In the genomic region with DNA sequence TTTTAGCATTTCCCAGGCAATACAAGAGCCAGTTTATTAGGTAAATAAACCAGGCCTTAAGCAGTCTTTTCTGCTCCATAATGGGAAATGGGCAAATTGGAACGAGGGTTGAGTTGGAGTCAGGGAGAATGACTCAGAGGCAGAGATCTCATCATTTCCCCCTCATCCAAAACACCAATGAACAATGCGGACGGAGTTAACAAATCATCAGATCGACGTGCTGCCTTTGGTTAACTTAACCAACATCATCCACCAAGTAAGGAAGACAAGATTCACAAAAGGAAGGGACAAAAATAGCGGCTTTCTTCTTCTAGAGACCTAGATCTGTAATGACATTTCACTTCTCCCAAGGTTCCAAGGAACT, we compare ENCODE assay signal across 3 cellular contexts.
TF ChIP-seq lines count a peak whose summit lies in the region.

No MANE protein-coding gene starts in this region.

TF ChIP-seq in H1, 55 proteins besides CTCF, POLR2A, EP300 and RAD21 (continued from another document and continues in another):
- TF ChIP-seq CREB1 (IDR thresholded peaks at IDR 0.05): no peak
- TF ChIP-seq JUND (IDR thresholded peaks at IDR 0.05; ENCODE audit: low read length): no peak
- no peak for TF ChIP-seq POLR2AphosphoS5 (IDR thresholded peaks at IDR 0.05; ENCODE audit: low read depth, low read length)
- TF ChIP-seq SIN3A (conservative IDR thresholded peaks at IDR 0.05 in 1 of 2, IDR thresholded peaks at IDR 0.05 in 1 of 2; ENCODE audit: low read depth in 1 of 2, low read length in 2 of 2): no peak
- TF ChIP-seq TAF1 (IDR thresholded peaks at IDR 0.05; ENCODE audit: low read depth, low read length): no peak

TF ChIP-seq in neural cell, 6 proteins besides CTCF, POLR2A, EP300 and RAD21 (continued from another document):
- TF ChIP-seq, protein P1, sequence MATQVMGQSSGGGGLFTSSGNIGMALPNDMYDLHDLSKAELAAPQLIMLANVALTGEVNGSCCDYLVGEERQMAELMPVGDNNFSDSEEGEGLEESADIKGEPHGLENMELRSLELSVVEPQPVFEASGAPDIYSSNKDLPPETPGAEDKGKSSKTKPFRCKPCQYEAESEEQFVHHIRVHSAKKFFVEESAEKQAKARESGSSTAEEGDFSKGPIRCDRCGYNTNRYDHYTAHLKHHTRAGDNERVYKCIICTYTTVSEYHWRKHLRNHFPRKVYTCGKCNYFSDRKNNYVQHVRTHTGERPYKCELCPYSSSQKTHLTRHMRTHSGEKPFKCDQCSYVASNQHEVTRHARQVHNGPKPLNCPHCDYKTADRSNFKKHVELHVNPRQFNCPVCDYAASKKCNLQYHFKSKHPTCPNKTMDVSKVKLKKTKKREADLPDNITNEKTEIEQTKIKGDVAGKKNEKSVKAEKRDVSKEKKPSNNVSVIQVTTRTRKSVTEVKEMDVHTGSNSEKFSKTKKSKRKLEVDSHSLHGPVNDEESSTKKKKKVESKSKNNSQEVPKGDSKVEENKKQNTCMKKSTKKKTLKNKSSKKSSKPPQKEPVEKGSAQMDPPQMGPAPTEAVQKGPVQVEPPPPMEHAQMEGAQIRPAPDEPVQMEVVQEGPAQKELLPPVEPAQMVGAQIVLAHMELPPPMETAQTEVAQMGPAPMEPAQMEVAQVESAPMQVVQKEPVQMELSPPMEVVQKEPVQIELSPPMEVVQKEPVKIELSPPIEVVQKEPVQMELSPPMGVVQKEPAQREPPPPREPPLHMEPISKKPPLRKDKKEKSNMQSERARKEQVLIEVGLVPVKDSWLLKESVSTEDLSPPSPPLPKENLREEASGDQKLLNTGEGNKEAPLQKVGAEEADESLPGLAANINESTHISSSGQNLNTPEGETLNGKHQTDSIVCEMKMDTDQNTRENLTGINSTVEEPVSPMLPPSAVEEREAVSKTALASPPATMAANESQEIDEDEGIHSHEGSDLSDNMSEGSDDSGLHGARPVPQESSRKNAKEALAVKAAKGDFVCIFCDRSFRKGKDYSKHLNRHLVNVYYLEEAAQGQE (IDR thresholded peaks at IDR 0.05; ENCODE audit: borderline replicate concordance): no peak
- TF ChIP-seq MXI1 (conservative IDR thresholded peaks at IDR 0.05; ENCODE audit: poor library complexity, severe bottlenecking): no peak
- TF ChIP-seq POLR2AphosphoS5 (IDR thresholded peaks at IDR 0.05): no peak
- TF ChIP-seq EZH2 (IDR thresholded peaks at IDR 0.05; ENCODE audit: borderline replicate concordance, insufficient read depth, low read length, poor library complexity, severe bottlenecking): no peak
- no peak for TF ChIP-seq SMC3 (conservative IDR thresholded peaks at IDR 0.05; ENCODE audit: poor library complexity)

TF ChIP-seq in SK-N-SH treated with all-trans-retinoic acid at 6 μM for 48 hours, 23 proteins besides CTCF, POLR2A, EP300 and RAD21:
- TF ChIP-seq, protein P2, sequence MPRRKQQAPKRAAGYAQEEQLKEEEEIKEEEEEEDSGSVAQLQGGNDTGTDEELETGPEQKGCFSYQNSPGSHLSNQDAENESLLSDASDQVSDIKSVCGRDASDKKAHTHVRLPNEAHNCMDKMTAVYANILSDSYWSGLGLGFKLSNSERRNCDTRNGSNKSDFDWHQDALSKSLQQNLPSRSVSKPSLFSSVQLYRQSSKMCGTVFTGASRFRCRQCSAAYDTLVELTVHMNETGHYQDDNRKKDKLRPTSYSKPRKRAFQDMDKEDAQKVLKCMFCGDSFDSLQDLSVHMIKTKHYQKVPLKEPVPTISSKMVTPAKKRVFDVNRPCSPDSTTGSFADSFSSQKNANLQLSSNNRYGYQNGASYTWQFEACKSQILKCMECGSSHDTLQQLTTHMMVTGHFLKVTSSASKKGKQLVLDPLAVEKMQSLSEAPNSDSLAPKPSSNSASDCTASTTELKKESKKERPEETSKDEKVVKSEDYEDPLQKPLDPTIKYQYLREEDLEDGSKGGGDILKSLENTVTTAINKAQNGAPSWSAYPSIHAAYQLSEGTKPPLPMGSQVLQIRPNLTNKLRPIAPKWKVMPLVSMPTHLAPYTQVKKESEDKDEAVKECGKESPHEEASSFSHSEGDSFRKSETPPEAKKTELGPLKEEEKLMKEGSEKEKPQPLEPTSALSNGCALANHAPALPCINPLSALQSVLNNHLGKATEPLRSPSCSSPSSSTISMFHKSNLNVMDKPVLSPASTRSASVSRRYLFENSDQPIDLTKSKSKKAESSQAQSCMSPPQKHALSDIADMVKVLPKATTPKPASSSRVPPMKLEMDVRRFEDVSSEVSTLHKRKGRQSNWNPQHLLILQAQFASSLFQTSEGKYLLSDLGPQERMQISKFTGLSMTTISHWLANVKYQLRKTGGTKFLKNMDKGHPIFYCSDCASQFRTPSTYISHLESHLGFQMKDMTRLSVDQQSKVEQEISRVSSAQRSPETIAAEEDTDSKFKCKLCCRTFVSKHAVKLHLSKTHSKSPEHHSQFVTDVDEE (CRISPR knock-in tag; IDR thresholded peaks at IDR 0.05): no peak
- TF ChIP-seq ZNF565 (CRISPR knock-in tag; conservative IDR thresholded peaks at IDR 0.05; ENCODE audit: low read depth) (no peak), ARNTL (CRISPR knock-in tag; IDR thresholded peaks at IDR 0.05; ENCODE audit: borderline replicate concordance, low read depth) (no peak), TCF4 (CRISPR knock-in tag; IDR thresholded peaks at IDR 0.05; ENCODE audit: borderline replicate concordance) (no peak), PPARA (CRISPR knock-in tag; IDR thresholded peaks at IDR 0.05; ENCODE audit: borderline replicate concordance) (no peak)
TF ChIP-seq in SK-N-SH treated with all-trans-retinoic acid at 6 μM for 48 hours: peak in this region for 0.
